ENCODE assay signal across 22 cellular contexts in genomic region chr6:165782812-165783211, GRCh38.
"Had no signal": no experiment of that assay in that cellular context is flagged by ENCODE, and none has a peak within 500 bp of the region (broad histone marks: within the 10 kb centered on the region; RNA-seq: fewer than 3 reads in every experiment).

No MANE protein-coding gene starts in this region.

- H3K27ac ChIP-seq: left lung, lower lobe of right lung, ovary, right atrium auricular region, right lobe of liver, skin epidermis, spleen, tibial nerve, upper lobe of left lung, vagina had no signal

- H3K4me3 ChIP-seq: left lung, lower lobe of right lung, ovary, right atrium auricular region, right lobe of liver, skin epidermis, spleen, tibial nerve, upper lobe of left lung, vagina had no signal

- DNase-seq: hypothalamus; immature natural killer cell; kidney; left lung; lower lobe of right lung; mammary epithelial cell; mesenchymal stem cell; naive B cell; natural killer cell; ovary; right lobe of liver; spleen; stimulated activated CD4-positive, alpha-beta T cell treated with anti-CD3 and anti-CD28 coated beads, Interleukin-4, amount 100 ng/mL, for 24 hours; stimulated activated naive CD4-positive, alpha-beta T cell treated with Interleukin-2 at 50 U/mL for 16 hours; stimulated activated naive CD8-positive, alpha-beta T cell treated with anti-CD3 and anti-CD28 coated beads, Interleukin-15, amount 100 ng/mL, for 72 hours; substantia nigra; upper lobe of left lung had no signal

- H3K27me3 ChIP-seq: left lung, ovary, right atrium auricular region, right lobe of liver, tibial nerve, upper lobe of left lung, vagina had no signal

- H3K4me1 ChIP-seq: left lung, lower lobe of right lung, right atrium auricular region, right lobe of liver, spleen, tibial nerve, upper lobe of left lung, vagina had no signal

- ATAC-seq: left lung; lower lobe of right lung; natural killer cell; right lobe of liver; stimulated activated memory B cell treated with anti-CD40 and anti-IgM and Interleukin-4, amounts not matched to agents 10 μg/mL and 1 μg/mL and 100 μg/mL, for 72 hours; stimulated activated naive CD8-positive, alpha-beta T cell treated with anti-CD3 and anti-CD28 coated beads, Interleukin-15, amount 100 ng/mL, for 72 hours had no signal

- H3K36me3 ChIP-seq: left lung, lower lobe of right lung, ovary, right atrium auricular region, right lobe of liver, spleen, tibial nerve, upper lobe of left lung, vagina had no signal

- H3K9me3 ChIP-seq: left lung, lower lobe of right lung, ovary, right atrium auricular region, right lobe of liver, spleen, tibial nerve, upper lobe of left lung, vagina had no signal
